24 cellular contexts compared by ENCODE assay signal in genomic region chr3:194029846-194030245, GRCh38.
"Had no signal": no experiment of that assay in that cellular context is flagged by ENCODE, and none has a peak within 500 bp of the region (broad histone marks: within the 10 kb centered on the region; RNA-seq: fewer than 3 reads in every experiment).

No MANE protein-coding gene starts in this region.

- DNase-seq: activated CD4-positive, alpha-beta T cell treated with anti-CD3 and anti-CD28 coated beads for 1 hour; activated CD8-positive, alpha-beta memory T cell treated with anti-CD3 and anti-CD28 coated beads for 24 hours; activated CD8-positive, alpha-beta memory T cell treated with anti-CD3 and anti-CD28 coated beads, Interleukin-2, amount 50 U/mL, for 48 hours; activated effector memory CD4-positive, alpha-beta T cell treated with Interleukin-2 at 50 U/mL for 16 hours; activated naive CD4-positive, alpha-beta T cell treated with anti-CD3 and anti-CD28 coated beads, Interleukin-2, amount 10 ng/mL, durations not matched to agents 7 days and 5 days; activated naive CD8-positive, alpha-beta T cell treated with anti-CD3 and anti-CD28 coated beads, Interleukin-2, amount 50 U/mL, for 24 hours; activated T-cell treated with anti-CD3 and anti-CD28 coated beads, Interleukin-2, amount 50 U/mL, for 48 hours; anterior cingulate cortex; brain microvascular endothelial cell; cortex of kidney; glutamatergic neuron; hippocampal formation; islet precursor cell; left lung; naive thymus-derived CD8-positive, alpha-beta T cell; psoas muscle; right cardiac atrium; stimulated activated CD4-positive, alpha-beta T cell treated with anti-CD3 and anti-CD28 coated beads, Interleukin-15, amount 100 ng/mL, for 24 hours; stimulated activated CD4-positive, alpha-beta T cell treated with anti-CD3 and anti-CD28 coated beads, Interleukin-2, amount 100 ng/mL, for 48 hours; upper lobe of right lung; WERI-Rb-1 had no signal

- H3K27ac Mint-ChIP-seq: activated naive CD4-positive, alpha-beta T cell treated with anti-CD3 and anti-CD28 coated beads, Interleukin-2, amount 10 ng/mL, durations not matched to agents 7 days and 5 days; activated naive CD8-positive, alpha-beta T cell treated with anti-CD3 and anti-CD28 coated beads, Interleukin-2, amount 50 U/mL, for 24 hours; memory B cell had no signal

- H3K9me3 Mint-ChIP-seq: activated naive CD4-positive, alpha-beta T cell treated with anti-CD3 and anti-CD28 coated beads, Interleukin-2, amount 10 ng/mL, durations not matched to agents 7 days and 5 days; activated naive CD8-positive, alpha-beta T cell treated with anti-CD3 and anti-CD28 coated beads, Interleukin-2, amount 50 U/mL, for 24 hours; memory B cell; naive thymus-derived CD8-positive, alpha-beta T cell had no signal

- H3K9me3 ChIP-seq: left lung, psoas muscle, thoracic aorta, upper lobe of right lung had no signal

- H3K27ac ChIP-seq: brain microvascular endothelial cell, foreskin keratinocyte, left lung, psoas muscle, thoracic aorta, upper lobe of right lung, WERI-Rb-1 had no signal

- H3K4me1 ChIP-seq: foreskin keratinocyte, left lung, upper lobe of right lung had no signal

- H3K36me3 ChIP-seq: brain microvascular endothelial cell, left lung, thoracic aorta, upper lobe of right lung, WERI-Rb-1 had no signal

- H3K4me3 Mint-ChIP-seq: activated naive CD4-positive, alpha-beta T cell treated with anti-CD3 and anti-CD28 coated beads, Interleukin-2, amount 10 ng/mL, durations not matched to agents 7 days and 5 days; activated naive CD8-positive, alpha-beta T cell treated with anti-CD3 and anti-CD28 coated beads, Interleukin-2, amount 50 U/mL, for 24 hours; memory B cell; naive thymus-derived CD8-positive, alpha-beta T cell had no signal

- H3K27me3 ChIP-seq: left lung, upper lobe of right lung had no signal

- H3K4me3 ChIP-seq: left lung, psoas muscle, thoracic aorta, upper lobe of right lung had no signal

- H3K36me3 Mint-ChIP-seq: activated naive CD4-positive, alpha-beta T cell treated with anti-CD3 and anti-CD28 coated beads, Interleukin-2, amount 10 ng/mL, durations not matched to agents 7 days and 5 days; memory B cell; naive thymus-derived CD8-positive, alpha-beta T cell had no signal

- ATAC-seq: activated naive CD8-positive, alpha-beta T cell treated with anti-CD3 and anti-CD28 coated beads, Interleukin-2, amount 50 U/mL, for 24 hours; foreskin keratinocyte; left lung; naive thymus-derived CD8-positive, alpha-beta T cell; psoas muscle; right cardiac atrium; upper lobe of right lung had no signal
